ENCODE assay signal across 9 cellular contexts in the genomic region with DNA sequence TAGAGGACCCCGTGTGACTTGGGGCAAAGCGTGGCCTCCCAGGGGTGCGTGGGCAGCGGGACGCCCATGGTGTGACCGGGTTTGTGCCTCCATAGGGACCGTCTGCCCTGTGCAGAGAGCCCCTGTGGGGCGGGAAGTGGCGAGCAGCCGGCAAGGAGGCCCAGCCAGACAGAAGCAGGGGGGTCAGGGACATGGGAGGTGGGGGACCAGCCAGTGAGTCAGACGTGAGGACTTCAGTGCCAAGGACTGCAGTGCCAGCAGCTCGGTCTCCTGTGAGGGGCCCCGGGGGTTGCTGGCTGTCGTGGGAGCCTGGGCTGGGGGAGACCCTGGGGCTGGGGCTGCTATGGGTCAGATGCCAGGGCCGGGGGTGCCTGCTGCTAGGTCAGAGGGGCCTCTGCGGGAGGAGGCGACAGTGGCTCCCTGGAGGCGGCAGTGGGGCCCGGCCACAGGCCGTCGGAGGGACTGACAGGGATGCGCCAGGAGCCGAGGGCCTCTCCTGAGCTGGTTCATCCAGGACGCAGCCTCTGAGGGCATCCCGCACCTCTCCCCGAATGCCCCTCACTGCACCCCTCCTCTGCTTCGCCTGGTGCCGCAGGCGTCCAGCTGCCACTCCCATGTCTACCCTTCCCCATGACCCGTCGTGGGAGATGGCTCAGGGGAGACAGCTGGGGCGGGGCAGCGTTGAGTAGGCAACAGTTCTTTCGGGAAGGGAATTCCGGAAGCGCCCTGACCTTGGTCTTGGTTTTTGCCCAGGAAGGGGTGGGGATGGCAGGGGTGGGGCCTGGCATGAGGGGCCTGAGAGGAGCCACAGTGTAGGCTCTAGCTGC.
DNase-seq lines count a peak whose midpoint lies in the region; ATAC-seq, FAIRE-seq and TF ChIP-seq lines count a peak whose summit lies in the region.
"Had no signal": no experiment of that assay in that cellular context is flagged by ENCODE, and none has a peak within 500 bp of the region (broad histone marks: within the 10 kb centered on the region; RNA-seq: fewer than 3 reads in every experiment).

No MANE protein-coding gene starts in this region.

- FAIRE-seq in astrocyte (lab: Jason Lieb, UNC): no peak

- CTCF ChIA-PET in Caco-2 (lab: Charles Lee): interaction anchor here (0.8 to 1.0 kb wide), 2 partner anchors 61 to 80 kb away, joined by 3 to 4 read pairs; a partner anchor contains a TSS

- no peak for ATAC-seq in GM21786 (IDR thresholded peaks at IDR 0.05; ENCODE audit: unreplicated experiment)

- DNase-seq in HK-2 (ENCODE audit: unreplicated experiment) (peak; percentile 45), astrocyte (ENCODE audit: low read depth) (peak; percentile 76), hepatic stellate cell (ENCODE audit: low spot score) (peak; percentile 91), suprapubic skin (ENCODE audit: low spot score in 2 of 2) (no peak), Caco-2 (no peak), NCI-H1092 (lab: John Stamatoyannopoulos, UW) (no peak)
- DNase-seq: NCI-H1417 treated with DMSO at 0.1 percent for 48 hours had no signal

- H3K9me3 Mint-ChIP-seq in astrocyte (ENCODE audit: unreplicated experiment): no peaks in the 10 kb centered on the region
- no peaks in the 10 kb centered on the region for H3K9me3 Mint-ChIP-seq in Caco-2 (ENCODE audit: unreplicated experiment)

- H3K27me3 ChIP-seq in astrocyte (ENCODE audit: insufficient read depth, low read length): no peaks in the 10 kb centered on the region
- H3K27me3 ChIP-seq in suprapubic skin: no peaks in the 10 kb centered on the region
- H3K27me3 ChIP-seq in Caco-2 (replicated peaks; ENCODE audit: control insufficient read depth, insufficient read depth, low read length): no peaks in the 10 kb centered on the region
- H3K27me3 ChIP-seq: sigmoid colon had no signal

- WGBS in suprapubic skin: 14% methylated on average over 5 of the region's 36 CpGs

- H3K27ac ChIP-seq in astrocyte (ENCODE audit: low read depth, low read length) (peak overlapping the region; percentile 55), suprapubic skin (peak overlapping the region; percentile 83)

- H3K4me1 ChIP-seq in astrocyte (ENCODE audit: insufficient read depth, low read length) (peaks cover 33% of the 10 kb centered on the region), suprapubic skin (peaks cover 50% of the 10 kb centered on the region), Caco-2 (peaks cover 27% of the 10 kb centered on the region)

- peak overlapping the region; percentile 67 for H3K9ac ChIP-seq in astrocyte (ENCODE audit: low read length)

- peaks cover 7% of the 10 kb centered on the region for H3K79me2 ChIP-seq in astrocyte (ENCODE audit: insufficient read depth, low read length)

- POLR2A ChIA-PET in Caco-2 (lab: Charles Lee): no interaction called here

- H3K36me3 Mint-ChIP-seq in astrocyte (ENCODE audit: low read depth, unreplicated experiment) (peaks cover 8% of the 10 kb centered on the region), Caco-2 (ENCODE audit: insufficient read depth, unreplicated experiment) (peaks cover 35% of the 10 kb centered on the region)

- H2AFZ ChIP-seq in astrocyte (ENCODE audit: low read depth, low read length): no peak overlapping the region

- no peak for TF ChIP-seq CTCF in astrocyte (IDR thresholded peaks at IDR 0.05; ENCODE audit: insufficient read depth, low read depth, low read length)
- no peak for TF ChIP-seq CTCF in suprapubic skin (IDR thresholded peaks at IDR 0.05)
- no peak for TF ChIP-seq CTCF in Caco-2 (IDR thresholded peaks at IDR 0.05; ENCODE audit: insufficient read depth in 1 of 2, low read depth in 1 of 2, low read length in 1 of 2, severe bottlenecking in 1 of 2, unreplicated experiment in 1 of 2)

- peak overlapping the region; percentile 33 for H3K4me3 ChIP-seq in astrocyte (ENCODE audit: insufficient read depth, low read depth, low read length)
- peak overlapping the region; percentile 27 for H3K4me3 ChIP-seq in suprapubic skin
- no peak overlapping the region for H3K4me3 ChIP-seq in Caco-2 (ENCODE audit: low read depth, low read length)

- no peak for TF ChIP-seq POLR2A in suprapubic skin (IDR thresholded peaks at IDR 0.05)

- H3K27ac Mint-ChIP-seq in astrocyte (ENCODE audit: unreplicated experiment) (no peak overlapping the region), Caco-2 (ENCODE audit: unreplicated experiment) (no peak overlapping the region)

- H3K4me2 ChIP-seq in astrocyte (ENCODE audit: low read length): peak overlapping the region; percentile 83

- TF ChIP-seq EP300 in suprapubic skin (IDR thresholded peaks at IDR 0.05): no peak

- no peaks in the 10 kb centered on the region for H3K27me3 Mint-ChIP-seq in astrocyte (ENCODE audit: low read depth, unreplicated experiment)
- no peaks in the 10 kb centered on the region for H3K27me3 Mint-ChIP-seq in Caco-2 (ENCODE audit: insufficient read depth, unreplicated experiment)

- H3K4me1 Mint-ChIP-seq in astrocyte (ENCODE audit: low read depth, unreplicated experiment) (peaks cover 21% of the 10 kb centered on the region), Caco-2 (ENCODE audit: low read depth, unreplicated experiment) (peaks cover 14% of the 10 kb centered on the region)

- H3K4me3 Mint-ChIP-seq in astrocyte (ENCODE audit: unreplicated experiment): no peak overlapping the region
- no peak overlapping the region for H3K4me3 Mint-ChIP-seq in Caco-2 (ENCODE audit: unreplicated experiment)

- H3K9me3 ChIP-seq in astrocyte (ENCODE audit: insufficient read depth, low read depth, low read length) (no peaks in the 10 kb centered on the region), suprapubic skin (no peaks in the 10 kb centered on the region), Caco-2 (no peaks in the 10 kb centered on the region)
- H3K9me3 ChIP-seq: sigmoid colon had no signal

- no TSS peak for BruUV-seq in Caco-2 (replicated peaks; lab: Mats Ljungman, UMichigan)

- intact Hi-C loops in Caco-2 (cut with micrococcal nuclease; ENCODE audit: unreplicated experiment): loop anchor here (1.0 kb wide), 1 partner anchor 105 kb away; no protein-coding TSS in a partner anchor

- peaks cover 61% of the 10 kb centered on the region for H4K20me1 ChIP-seq in astrocyte (ENCODE audit: insufficient read depth, low read length)

- no peaks in the 10 kb centered on the region for H3K36me3 ChIP-seq in astrocyte (ENCODE audit: insufficient read depth, low read length)
- peaks cover 8% of the 10 kb centered on the region for H3K36me3 ChIP-seq in suprapubic skin
- peaks cover 2% of the 10 kb centered on the region; the same call in 1 of the 2 replicates for H3K36me3 ChIP-seq in Caco-2 (ENCODE audit: control insufficient read depth, insufficient read depth, low read length)

Comparison
In these comparisons a context has a peak if more than half of its experiments do, and no peak if none do; other contexts are left out.
1. DNase-seq: peak in HK-2 (single experiment), astrocyte (single experiment) and hepatic stellate cell (single experiment); none in suprapubic skin (0 of 2), Caco-2 (0 of 2) and NCI-H1092 (single experiment).